Comparison of ENCODE assay signal across 8 cellular contexts in genomic region chr1:223747838-223748335, GRCh38. TPM values are rescaled to one million over a fixed set of nuclear protein-coding genes. Genes with fewer than 3 reads are reported as not detected.
A peak's percentile ranks its signal among the peaks of the same experiment; 100 is the strongest.
DNase-seq lines count a peak whose midpoint lies in the region; ATAC-seq and TF ChIP-seq lines count a peak whose summit lies in the region.

No MANE protein-coding gene starts in this region.

- no peaks in the 10 kb centered on the region for H3K9me3 ChIP-seq in sigmoid colon

- TF ChIP-seq POLR2A in sigmoid colon (IDR thresholded peaks at IDR 0.05), result no peak

- H3K27me3 ChIP-seq in sigmoid colon, result no peaks in the 10 kb centered on the region

- peaks cover 21 to 79% (median 48%) of the 10 kb centered on the region in 4 donors for H3K36me3 ChIP-seq in sigmoid colon

- H3K27ac ChIP-seq in sigmoid colon, result peak overlapping the region; percentile 70 to 83 (median 76)

- H3K4me3 ChIP-seq in fibroblast of villous mesenchyme (ENCODE audit: low read depth, low read length), result no peak overlapping the region
- no peak overlapping the region for H3K4me3 ChIP-seq in sigmoid colon

- no peak for TF ChIP-seq CTCF in fibroblast of villous mesenchyme (IDR thresholded peaks at IDR 0.05; ENCODE audit: insufficient read depth, low read depth, low read length)
- no peak for TF ChIP-seq CTCF in sigmoid colon (IDR thresholded peaks at IDR 0.05)

- TF ChIP-seq EP300 in sigmoid colon (IDR thresholded peaks at IDR 0.05), result no peak

- H3K4me1 ChIP-seq in sigmoid colon, result peaks cover 0 to 15% (median 12%) of the 10 kb centered on the region in 4 donors

- ATAC-seq in GM18867 (IDR thresholded peaks at IDR 0.05; ENCODE audit: unreplicated experiment) (peak; percentile 16), SK-N-SH treated with all-trans-retinoic acid at 6 μM for 48 hours (peak; percentile 55)

- DNase-seq in fibroblast of villous mesenchyme (ENCODE audit: low read depth), result peak; percentile 68
- no peak for DNase-seq in sigmoid colon
- no peak for DNase-seq in NCI-H1930 (lab: John Stamatoyannopoulos, UW)
- DNase-seq in LoVo (ENCODE audit: low spot score), result no peak
- DNase-seq in medulla oblongata (ENCODE audit: extremely low spot score), result no peak
- DNase-seq in activated gamma-delta T cell treated with Interleukin-2 at 50 U/mL for 16 hours, result no peak

- WGBS in sigmoid colon, 2 donors, result 12 to 56% methylated on average over 4 of the region's 4 CpGs

- intact Hi-C loops in sigmoid colon (cut with DNase I), result no loop called here

TF ChIP-seq in SK-N-SH treated with all-trans-retinoic acid at 6 μM for 48 hours, 23 proteins besides CTCF, POLR2A, EP300 and RAD21:
- no peak for TF ChIP-seq CSRNP3 (CRISPR knock-in tag; IDR thresholded peaks at IDR 0.05)
- TF ChIP-seq BACH2 (CRISPR knock-in tag; IDR thresholded peaks at IDR 0.05; ENCODE audit: borderline replicate concordance), result no peak
- TF ChIP-seq ARNTL (CRISPR knock-in tag; IDR thresholded peaks at IDR 0.05; ENCODE audit: borderline replicate concordance, low read depth), result no peak
- no peak for TF ChIP-seq ZNF565 (CRISPR knock-in tag; conservative IDR thresholded peaks at IDR 0.05; ENCODE audit: low read depth)
- no peak for TF ChIP-seq TCF4 (CRISPR knock-in tag; IDR thresholded peaks at IDR 0.05; ENCODE audit: borderline replicate concordance)
- no peak for TF ChIP-seq RARB (CRISPR knock-in tag; IDR thresholded peaks at IDR 0.05)
- no peak for TF ChIP-seq ZFP3 (CRISPR knock-in tag; IDR thresholded peaks at IDR 0.05)
- no peak for TF ChIP-seq ESRRG (CRISPR knock-in tag; IDR thresholded peaks at IDR 0.05)
- TF ChIP-seq SNAI2 (CRISPR knock-in tag; IDR thresholded peaks at IDR 0.05), result no peak
- no peak for TF ChIP-seq TOX (CRISPR knock-in tag; IDR thresholded peaks at IDR 0.05; ENCODE audit: borderline replicate concordance)
- no peak for TF ChIP-seq CREB5 (CRISPR knock-in tag; IDR thresholded peaks at IDR 0.05; ENCODE audit: low read depth)
- no peak for TF ChIP-seq CSDC2 (CRISPR knock-in tag; IDR thresholded peaks at IDR 0.05)
- no peak for TF ChIP-seq ZFP30 (CRISPR knock-in tag; IDR thresholded peaks at IDR 0.05)

RNA-seq across cellular contexts. Expression of gene CAPN2, which starts 35.5 kb away (rescaled TPM):
- total RNA-seq in fibroblast of villous mesenchyme (408 and 512 TPM in 2 replicates), sigmoid colon (100 to 1,000 TPM in 1 of 4 donors, 10 to 100 TPM in 3; 67.3 to 154 (median 73.6) TPM)
- 100 to 1,000 TPM; 135 to 266 (median 158) TPM for polyA plus RNA-seq in sigmoid colon
